In the genomic region with DNA sequence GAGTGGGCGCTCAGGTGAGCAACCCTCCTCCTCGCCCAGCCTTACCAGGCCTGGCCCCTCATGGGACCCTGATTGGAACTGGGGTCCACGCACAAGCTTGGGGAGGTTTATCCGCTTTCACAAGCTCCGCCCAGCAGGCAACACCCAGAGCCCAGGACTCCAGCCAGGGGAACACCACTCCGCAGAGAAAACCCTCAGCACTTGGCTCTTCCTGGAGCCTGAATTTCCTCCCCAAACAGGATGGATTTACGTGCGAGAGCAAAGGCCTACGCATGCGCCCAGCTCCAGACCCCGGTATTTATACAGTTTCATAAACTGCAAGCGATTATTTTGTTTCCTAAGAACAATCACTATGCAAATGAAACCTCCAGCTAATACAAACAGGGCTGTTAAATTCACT, we compare ENCODE assay signal across 12 cellular contexts. TPM values are rescaled to one million over a fixed set of nuclear protein-coding genes. Genes with fewer than 3 reads are reported as not detected.
DNase-seq lines count a peak whose midpoint lies in the region; ATAC-seq and TF ChIP-seq lines count a peak whose summit lies in the region.
"Had no signal": no experiment of that assay in that cellular context is flagged by ENCODE, and none has a peak within 500 bp of the region (broad histone marks: within the 10 kb centered on the region; RNA-seq: fewer than 3 reads in every experiment).

No MANE protein-coding gene starts in this region.

- DNase-seq in A673 (ENCODE audit: low spot score) = no peak
- DNase-seq in dermis microvascular lymphatic vessel endothelial cell (ENCODE audit: low read depth in 2 of 2) = peak; percentile 67 to 91
- DNase-seq in posterior vena cava (ENCODE audit: low spot score) = peak; percentile 91
- DNase-seq in NCI-H345 (lab: John Stamatoyannopoulos, UW) = no peak
- no peak for DNase-seq in erythroblast (lab: John Stamatoyannopoulos, UW)
- DNase-seq in effector CD8-positive, alpha-beta T cell (lab: John Stamatoyannopoulos, UW) = no peak
- DNase-seq: activated CD8-positive, alpha-beta memory T cell treated with anti-CD3 and anti-CD28 coated beads, Interleukin-2, amount 50 U/mL, for 48 hours; IMR-90; NCI-H1694; T1000 had no signal

- TF ChIP-seq POLR2A in erythroblast (IDR thresholded peaks at IDR 0.05; ENCODE audit: low read length) = no peak

- intact Hi-C loops in A673 (cut with micrococcal nuclease; ENCODE audit: unreplicated experiment) = no loop called here
- intact Hi-C loops in posterior vena cava (cut with DNase I) = no loop called here

- ATAC-seq in HG03196 (IDR thresholded peaks at IDR 0.05; ENCODE audit: unreplicated experiment) = no peak

- TF ChIP-seq CTCF in A673 (conservative IDR thresholded peaks at IDR 0.05; ENCODE audit: low read depth, low read length) = no peak

- POLR2A ChIA-PET in A673 (lab: Charles Lee; ENCODE audit: low non-redundant PET) = no interaction called here

- peaks cover 38% of the 10 kb centered on the region for H3K4me1 ChIP-seq in A673 (ENCODE audit: insufficient read depth, low read length, poor library complexity, severe bottlenecking)

- BruUV-seq in A673 (replicated peaks; lab: Mats Ljungman, UMichigan) = no TSS peak

- H3K36me3 ChIP-seq in A673 (ENCODE audit: insufficient read depth, low read length, poor library complexity, severe bottlenecking) = no peaks in the 10 kb centered on the region

- H3K27ac ChIP-seq in A673 (ENCODE audit: low read depth, low read length, poor library complexity, severe bottlenecking) = peak overlapping the region; percentile 72
- H3K27ac ChIP-seq in layer of hippocampus (ENCODE audit: low read depth, low read length) = peak overlapping the region; percentile 81

- H3K27me3 ChIP-seq in A673 (replicated peaks; ENCODE audit: insufficient read depth, low read depth, low read length, poor library complexity) (no peaks in the 10 kb centered on the region), layer of hippocampus (ENCODE audit: control insufficient read depth, insufficient read depth, low read length) (peaks cover 6% of the 10 kb centered on the region)

- no peaks in the 10 kb centered on the region for H3K9me3 ChIP-seq in A673 (ENCODE audit: low read depth, low read length, poor library complexity, severe bottlenecking)

- CTCF ChIA-PET in A673 (lab: Charles Lee) = no interaction called here

- H3K4me3 ChIP-seq in A673 (ENCODE audit: low read depth, low read length, poor library complexity, severe bottlenecking) = no peak overlapping the region

RNA-seq across cellular contexts. Expression of a gene that starts 22.9 kb away (rescaled TPM):
- total RNA-seq in A673 (2021) (11.1 and 12.5 TPM in 2 replicates), dermis microvascular lymphatic vessel endothelial cell (3.9 and 7.7 TPM in 2 replicates), posterior vena cava (10 to 100 TPM; 12.3 to 29.3 TPM)

Comparison
In these comparisons a context has a peak if more than half of its experiments do, and no peak if none do; other contexts are left out.
1. DNase-seq: peak in dermis microvascular lymphatic vessel endothelial cell (2 of 2) and posterior vena cava (single experiment); none in A673 (single experiment), NCI-H345 (single experiment), erythroblast (0 of 2) and effector CD8-positive, alpha-beta T cell (single experiment).